ENCODE assay signal across 23 cellular contexts in genomic region chr5:11590475-11590874, GRCh38.
"Had no signal": no experiment of that assay in that cellular context is flagged by ENCODE, and none has a peak within 500 bp of the region (broad histone marks: within the 10 kb centered on the region; RNA-seq: fewer than 3 reads in every experiment).

No MANE protein-coding gene starts in this region.

- H3K36me3 ChIP-seq: MG63, SJSA1 had no signal

- FAIRE-seq: RCC 7860 had no signal

- H3K4me3 ChIP-seq: MG63, SJSA1 had no signal

- DNase-seq: Karpas-422, KG1, MG63, NCI-H1092, NCI-H1105 treated with DMSO at 0.1 percent for 48 hours, NCI-H1417 treated with DMSO at 0.1 percent for 48 hours, NCI-H146, NCI-H1694 treated with DMSO at 0.1 percent for 48 hours, NCI-H1930, NCI-H2081, NCI-H2107, NCI-H2227 treated with DMSO at 0.1 percent for 48 hours, NCI-H524, NCI-H526 treated with DMSO at 0.1 percent for 48 hours, NCI-H774, Right ventricle myocardium superior, RPMI8226, SIG-M5, SK-N-SH, T-helper 1 cell had no signal

- H3K27ac ChIP-seq: HL-60, SJSA1 had no signal

- H3K9me2 ChIP-seq: SK-N-SH had no signal

- H3K9me3 ChIP-seq: MG63, SJSA1, SK-N-SH had no signal

- H3K4me2 ChIP-seq: SK-N-SH had no signal

- H3K9ac ChIP-seq: SK-N-SH had no signal

- H3K4me1 ChIP-seq: SJSA1 had no signal
